Comparison of ENCODE assay signal across 8 cellular contexts in the genomic region with DNA sequence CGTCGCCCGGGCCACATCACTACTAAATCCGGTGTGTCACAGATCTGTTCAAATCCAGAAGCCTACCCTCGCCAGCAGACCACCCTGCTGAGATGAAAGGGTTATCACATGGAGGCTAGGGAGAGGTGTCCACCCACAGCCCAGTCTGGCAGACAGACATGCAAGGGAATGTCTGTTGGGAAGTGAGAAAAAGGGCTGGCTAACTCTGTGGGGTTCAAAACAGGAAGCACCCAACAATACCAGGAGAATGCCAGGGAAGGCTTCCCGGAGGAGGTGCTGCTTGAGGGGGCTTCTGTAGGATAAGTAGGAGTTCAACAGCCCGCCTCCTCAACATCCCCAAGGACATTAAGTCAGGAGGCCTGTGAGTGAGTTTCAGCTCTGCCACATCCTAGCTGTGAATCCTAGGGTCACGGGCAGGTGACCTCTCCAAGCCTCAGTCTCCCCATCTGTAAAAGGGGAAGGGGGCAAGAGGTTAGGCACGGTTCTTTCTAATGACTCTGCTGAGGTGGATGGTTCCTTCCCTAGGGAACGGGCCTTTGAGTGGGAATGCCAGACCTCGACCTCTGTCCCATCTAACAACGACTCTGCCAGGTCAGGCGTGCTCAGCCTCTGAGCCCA. TPM values are rescaled to one million over a fixed set of nuclear protein-coding genes. Genes with fewer than 3 reads are reported as not detected.
A peak's percentile ranks its signal among the peaks of the same experiment; 100 is the strongest.
DNase-seq lines count a peak whose midpoint lies in the region; ATAC-seq and TF ChIP-seq lines count a peak whose summit lies in the region.

No MANE protein-coding gene starts in this region.

- no peak for TF ChIP-seq CTCF in gastroesophageal sphincter (IDR thresholded peaks at IDR 0.05)

- ATAC-seq in GM21619 (IDR thresholded peaks at IDR 0.05; ENCODE audit: unreplicated experiment) = peak; percentile 2
- no peak for ATAC-seq in T-helper 17 cell
- ATAC-seq in gastroesophageal sphincter = no peak

- peak overlapping the region; percentile 87 for H3K4me3 Mint-ChIP-seq in T-helper 17 cell

- peak overlapping the region; percentile 67 for H3K27ac Mint-ChIP-seq in T-helper 17 cell

- peaks cover 0 to 36% (median 3%) of the 10 kb centered on the region in 3 donors for H3K4me1 ChIP-seq in gastroesophageal sphincter

- H3K4me3 ChIP-seq in gastroesophageal sphincter (peak overlapping the region; percentile 52 to 90), skeletal muscle cell (ENCODE audit: low read depth, low read length) (peak overlapping the region; percentile 86)

- no peak for DNase-seq in T-helper 17 cell
- no peak for DNase-seq in skeletal muscle cell (ENCODE audit: low read depth)
- no peak for DNase-seq in SW 1271 (lab: John Stamatoyannopoulos, UW)
- DNase-seq in NCI-H1694 (lab: John Stamatoyannopoulos, UW) = no peak
- DNase-seq in HK-2 (ENCODE audit: unreplicated experiment) = no peak
- no peak for DNase-seq in stimulated activated CD4-positive, alpha-beta T cell treated with anti-CD3 and anti-CD28 coated beads, Interleukin-2, amount 100 ng/mL, for 24 hours

- WGBS in gastroesophageal sphincter (ENCODE audit: low coverage in 1 of 2), 2 donors = 82 to 86% methylated on average over 4 to 6 of the region's 13 CpGs

- H3K36me3 ChIP-seq in gastroesophageal sphincter = no peaks in the 10 kb centered on the region

- H3K27ac ChIP-seq in gastroesophageal sphincter = peak overlapping the region in 3 of 4 donors; percentile 84 to 89 (median 86)

- no peak for TF ChIP-seq EP300 in gastroesophageal sphincter (IDR thresholded peaks at IDR 0.05)

- H3K36me3 Mint-ChIP-seq in T-helper 17 cell (ENCODE audit: low read depth) = no peaks in the 10 kb centered on the region

- no peaks in the 10 kb centered on the region for H3K27me3 ChIP-seq in gastroesophageal sphincter

- H3K9me3 ChIP-seq in T-helper 17 cell (ENCODE audit: control insufficient read depth, low read length, poor library complexity, severe bottlenecking) = no peaks in the 10 kb centered on the region
- H3K9me3 ChIP-seq in gastroesophageal sphincter = no peaks in the 10 kb centered on the region

- no peak for TF ChIP-seq POLR2A in gastroesophageal sphincter (IDR thresholded peaks at IDR 0.05)

- peaks cover 49% of the 10 kb centered on the region for H3K4me1 Mint-ChIP-seq in T-helper 17 cell

- H3K27me3 Mint-ChIP-seq in T-helper 17 cell = no peaks in the 10 kb centered on the region

RNA-seq across cellular contexts. Expression of gene TPST2, which starts 1.1 kb away (rescaled TPM):
- total RNA-seq in T-helper 17 cell = 10 to 100 TPM; 18.2 to 40.7 TPM
- 10 to 100 TPM; 16.8 to 27.7 (median 21.0) TPM for total RNA-seq in gastroesophageal sphincter

RNA-seq across cellular contexts. Expression of gene CRYBB1, which starts 29.0 kb away (rescaled TPM):
- total RNA-seq in T-helper 17 cell (not detected), gastroesophageal sphincter (under 1 TPM in 1 of 4 donors, not detected in 3; 0.40 TPM)

RNA-seq across cellular contexts. Expression of gene CRYBA4, which starts 32.9 kb away (rescaled TPM):
- not detected for total RNA-seq in T-helper 17 cell
- not detected for total RNA-seq in gastroesophageal sphincter
